Comparison of ENCODE assay signal across 1 cellular context in the genomic region with DNA sequence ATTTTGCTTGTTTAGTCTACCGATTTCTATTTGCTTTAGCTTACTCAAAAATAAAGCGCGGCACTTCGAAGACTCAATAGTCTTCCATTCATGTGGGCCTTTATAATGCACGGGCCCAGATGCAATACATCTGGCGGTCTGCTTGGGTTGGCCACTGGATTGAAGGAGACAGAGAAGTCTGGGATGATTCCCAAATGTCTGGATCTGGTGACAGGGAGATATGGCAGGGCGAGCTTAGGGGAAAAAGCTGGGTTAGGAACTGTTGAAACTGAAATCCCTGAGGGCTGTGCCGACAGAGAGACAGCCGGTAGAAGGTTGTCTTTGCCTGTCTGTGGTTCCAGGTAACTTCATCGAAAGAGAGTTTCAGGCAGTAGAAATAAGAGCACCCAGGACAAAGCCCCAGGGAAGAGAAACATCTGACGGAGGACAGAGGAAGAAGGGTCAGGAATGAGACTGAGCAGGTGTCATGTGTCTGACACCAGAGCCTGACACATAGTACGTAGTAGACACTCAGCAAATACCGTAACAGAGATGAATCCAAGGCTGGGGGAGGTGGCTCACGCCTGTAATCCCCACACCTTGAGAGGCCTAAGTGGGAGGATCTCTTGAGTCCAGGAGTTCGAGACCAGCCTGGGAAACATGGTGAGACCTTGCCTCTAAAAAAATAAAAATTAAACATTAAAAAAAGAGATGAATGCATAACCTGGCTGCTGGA.
TF ChIP-seq lines count a peak whose summit lies in the region.

No MANE protein-coding gene starts in this region.

TF ChIP-seq in K562, 482 proteins besides CTCF, POLR2A, EP300 and RAD21:
- TF ChIP-seq LCOR (CRISPR knock-in tag; IDR thresholded peaks at IDR 0.05) (no peak), YY1 (IDR thresholded peaks at IDR 0.05; ENCODE audit: borderline replicate concordance in 1 of 3, control insufficient read depth in 1 of 3, extremely low read depth in 1 of 3, insufficient read depth in 3 of 3, insufficient read length in 1 of 3, insufficient replicate concordance in 2 of 3, low read depth in 1 of 3, low read length in 2 of 3) (no peak), PHTF2 (CRISPR knock-in tag; IDR thresholded peaks at IDR 0.05) (no peak), XRCC4 (IDR thresholded peaks at IDR 0.05; ENCODE audit: extremely low read depth, insufficient read depth, insufficient read length) (no peak), NCOA4 (IDR thresholded peaks at IDR 0.05; ENCODE audit: partially characterized antibody) (no peak), ZKSCAN1 (IDR thresholded peaks at IDR 0.05; ENCODE audit: low read depth, low read length) (no peak), TEAD4 (IDR thresholded peaks at IDR 0.05; ENCODE audit: low read length) (no peak), TEAD4 (CRISPR knock-in tag; IDR thresholded peaks at IDR 0.05; ENCODE audit: borderline replicate concordance) (no peak), HDGF (IDR thresholded peaks at IDR 0.05) (no peak), CBFA2T2 (conservative IDR thresholded peaks at IDR 0.05) (no peak), RFX5 (IDR thresholded peaks at IDR 0.05; ENCODE audit: low read depth, low read length) (no peak), CHD4 (IDR thresholded peaks at IDR 0.05; ENCODE audit: insufficient read depth, insufficient replicate concordance, low read depth, low read length, poor library complexity, severe bottlenecking) (no peak), ZNF766 (CRISPR knock-in tag; conservative IDR thresholded peaks at IDR 0.05) (no peak), CHCHD3 (CRISPR knock-in tag; IDR thresholded peaks at IDR 0.05) (no peak), ZNF668 (CRISPR knock-in tag; IDR thresholded peaks at IDR 0.05) (no peak), ERF (CRISPR knock-in tag; IDR thresholded peaks at IDR 0.05) (no peak)
- TF ChIP-seq, protein P1, sequence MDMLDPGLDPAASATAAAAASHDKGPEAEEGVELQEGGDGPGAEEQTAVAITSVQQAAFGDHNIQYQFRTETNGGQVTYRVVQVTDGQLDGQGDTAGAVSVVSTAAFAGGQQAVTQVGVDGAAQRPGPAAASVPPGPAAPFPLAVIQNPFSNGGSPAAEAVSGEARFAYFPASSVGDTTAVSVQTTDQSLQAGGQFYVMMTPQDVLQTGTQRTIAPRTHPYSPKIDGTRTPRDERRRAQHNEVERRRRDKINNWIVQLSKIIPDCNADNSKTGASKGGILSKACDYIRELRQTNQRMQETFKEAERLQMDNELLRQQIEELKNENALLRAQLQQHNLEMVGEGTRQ (CRISPR knock-in tag; IDR thresholded peaks at IDR 0.05): no peak
- TF ChIP-seq, protein P2, sequence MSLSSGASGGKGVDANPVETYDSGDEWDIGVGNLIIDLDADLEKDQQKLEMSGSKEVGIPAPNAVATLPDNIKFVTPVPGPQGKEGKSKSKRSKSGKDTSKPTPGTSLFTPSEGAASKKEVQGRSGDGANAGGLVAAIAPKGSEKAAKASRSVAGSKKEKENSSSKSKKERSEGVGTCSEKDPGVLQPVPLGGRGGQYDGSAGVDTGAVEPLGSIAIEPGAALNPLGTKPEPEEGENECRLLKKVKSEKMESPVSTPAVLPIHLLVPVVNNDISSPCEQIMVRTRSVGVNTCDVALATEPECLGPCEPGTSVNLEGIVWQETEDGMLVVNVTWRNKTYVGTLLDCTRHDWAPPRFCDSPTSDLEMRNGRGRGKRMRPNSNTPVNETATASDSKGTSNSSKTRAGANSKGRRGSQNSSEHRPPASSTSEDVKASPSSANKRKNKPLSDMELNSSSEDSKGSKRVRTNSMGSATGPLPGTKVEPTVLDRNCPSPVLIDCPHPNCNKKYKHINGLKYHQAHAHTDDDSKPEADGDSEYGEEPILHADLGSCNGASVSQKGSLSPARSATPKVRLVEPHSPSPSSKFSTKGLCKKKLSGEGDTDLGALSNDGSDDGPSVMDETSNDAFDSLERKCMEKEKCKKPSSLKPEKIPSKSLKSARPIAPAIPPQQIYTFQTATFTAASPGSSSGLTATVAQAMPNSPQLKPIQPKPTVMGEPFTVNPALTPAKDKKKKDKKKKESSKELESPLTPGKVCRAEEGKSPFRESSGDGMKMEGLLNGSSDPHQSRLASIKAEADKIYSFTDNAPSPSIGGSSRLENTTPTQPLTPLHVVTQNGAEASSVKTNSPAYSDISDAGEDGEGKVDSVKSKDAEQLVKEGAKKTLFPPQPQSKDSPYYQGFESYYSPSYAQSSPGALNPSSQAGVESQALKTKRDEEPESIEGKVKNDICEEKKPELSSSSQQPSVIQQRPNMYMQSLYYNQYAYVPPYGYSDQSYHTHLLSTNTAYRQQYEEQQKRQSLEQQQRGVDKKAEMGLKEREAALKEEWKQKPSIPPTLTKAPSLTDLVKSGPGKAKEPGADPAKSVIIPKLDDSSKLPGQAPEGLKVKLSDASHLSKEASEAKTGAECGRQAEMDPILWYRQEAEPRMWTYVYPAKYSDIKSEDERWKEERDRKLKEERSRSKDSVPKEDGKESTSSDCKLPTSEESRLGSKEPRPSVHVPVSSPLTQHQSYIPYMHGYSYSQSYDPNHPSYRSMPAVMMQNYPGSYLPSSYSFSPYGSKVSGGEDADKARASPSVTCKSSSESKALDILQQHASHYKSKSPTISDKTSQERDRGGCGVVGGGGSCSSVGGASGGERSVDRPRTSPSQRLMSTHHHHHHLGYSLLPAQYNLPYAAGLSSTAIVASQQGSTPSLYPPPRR (CRISPR knock-in tag; IDR thresholded peaks at IDR 0.05; ENCODE audit: borderline replicate concordance): no peak
- TF ChIP-seq, protein P3, sequence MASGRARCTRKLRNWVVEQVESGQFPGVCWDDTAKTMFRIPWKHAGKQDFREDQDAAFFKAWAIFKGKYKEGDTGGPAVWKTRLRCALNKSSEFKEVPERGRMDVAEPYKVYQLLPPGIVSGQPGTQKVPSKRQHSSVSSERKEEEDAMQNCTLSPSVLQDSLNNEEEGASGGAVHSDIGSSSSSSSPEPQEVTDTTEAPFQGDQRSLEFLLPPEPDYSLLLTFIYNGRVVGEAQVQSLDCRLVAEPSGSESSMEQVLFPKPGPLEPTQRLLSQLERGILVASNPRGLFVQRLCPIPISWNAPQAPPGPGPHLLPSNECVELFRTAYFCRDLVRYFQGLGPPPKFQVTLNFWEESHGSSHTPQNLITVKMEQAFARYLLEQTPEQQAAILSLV (tag; IDR thresholded peaks at IDR 0.05): no peak
